ENCODE assay signal across 1 cellular context in the genomic region with DNA sequence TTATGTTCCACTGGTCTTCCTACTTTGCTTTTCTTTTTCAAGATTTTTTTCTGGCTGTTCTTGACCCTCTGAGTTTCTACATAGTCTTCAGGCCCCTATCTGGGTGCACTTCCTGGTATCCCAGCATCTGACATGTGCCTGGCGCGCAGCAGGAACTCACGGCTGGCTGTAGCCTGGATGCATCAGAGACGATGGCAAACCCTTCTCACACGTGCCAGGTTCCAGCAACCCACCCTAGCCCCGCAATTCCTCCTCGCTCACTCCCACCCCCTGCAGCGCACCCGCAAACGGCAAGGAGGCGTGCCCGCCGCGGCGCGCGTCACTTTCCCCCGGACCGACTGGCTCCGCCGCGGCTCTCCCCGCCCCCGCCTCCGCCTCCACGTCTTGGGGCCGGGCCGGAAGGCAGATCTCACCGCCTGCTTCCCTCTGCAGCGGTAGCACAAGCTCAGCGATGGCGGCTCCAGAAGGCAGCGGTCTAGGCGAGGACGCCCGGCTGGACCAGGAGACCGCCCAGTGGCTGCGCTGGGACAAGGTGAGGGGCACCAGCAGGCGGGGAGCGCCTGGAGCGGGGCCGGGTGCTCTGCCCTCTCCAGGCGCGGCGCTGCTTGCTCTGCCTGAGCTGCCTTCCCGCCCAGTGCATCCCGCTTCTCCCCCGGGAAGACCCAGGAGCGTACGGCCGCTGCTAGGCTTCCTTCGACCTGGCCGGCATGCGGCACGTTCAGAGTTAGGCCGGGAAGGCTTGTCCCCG.
A peak's percentile ranks its signal among the peaks of the same experiment; 100 is the strongest.
TF ChIP-seq lines count a peak whose summit lies in the region.

PGM2 (plus strand) TSS at position 405 of the 748 bp plus-strand sequence; CDS start at position 452, 47 bp downstream.

TF ChIP-seq in H1, 55 proteins besides CTCF, POLR2A, EP300 and RAD21:
- TF ChIP-seq KDM4A (IDR thresholded peaks at IDR 0.05; ENCODE audit: low read depth, low read length, severe bottlenecking) (peak; percentile 97), TEAD4 (IDR thresholded peaks at IDR 0.05; ENCODE audit: low read depth, low read length) (no peak), HDAC2 (IDR thresholded peaks at IDR 0.05; ENCODE audit: borderline replicate concordance in 1 of 2, low read depth in 2 of 2, low read length in 2 of 2) (peak in 1 of 2 experiments; percentile 72; a peak in 1 of 4 replicates), MAX (IDR thresholded peaks at IDR 0.05) (peak; percentile 92), TAF7 (optimal IDR thresholded peaks at IDR 0.05; ENCODE audit: borderline replicate concordance, low read depth, low read length) (peak; percentile 26), MAFK (IDR thresholded peaks at IDR 0.05; ENCODE audit: low read depth, low read length) (no peak), PHF8 (conservative IDR thresholded peaks at IDR 0.05; ENCODE audit: low read depth, low read length) (peak; percentile 65), SUZ12 (IDR thresholded peaks at IDR 0.05; ENCODE audit: low read length) (no peak), CHD2 (IDR thresholded peaks at IDR 0.05; ENCODE audit: low read length) (peak; percentile 48; the same call in 1 of the 2 replicates), SP4 (IDR thresholded peaks at IDR 0.05; ENCODE audit: low read length) (no peak), SP2 (IDR thresholded peaks at IDR 0.05; ENCODE audit: low read length) (no peak), CBX8 (IDR thresholded peaks at IDR 0.05; ENCODE audit: borderline replicate concordance, low read depth, low read length) (no peak), NANOG (IDR thresholded peaks at IDR 0.05; ENCODE audit: insufficient read depth, low read depth, low read length, poor library complexity, severe bottlenecking) (peak; percentile 39), HDAC6 (IDR thresholded peaks at IDR 0.05; ENCODE audit: low read depth, low read length) (no peak), GTF2F1 (IDR thresholded peaks at IDR 0.05; ENCODE audit: borderline replicate concordance, low read depth, low read length) (no peak), E2F6 (IDR thresholded peaks at IDR 0.05) (peak; percentile 89), GABPA (IDR thresholded peaks at IDR 0.05; ENCODE audit: borderline replicate concordance, insufficient read depth, low read length) (no peak), RNF2 (IDR thresholded peaks at IDR 0.05; ENCODE audit: borderline replicate concordance, low read depth, low read length, missing control alignments, poor library complexity, severe bottlenecking) (no peak), POLR2AphosphoS5 (IDR thresholded peaks at IDR 0.05; ENCODE audit: low read depth, low read length) (peak; percentile 85), RBBP5 (IDR thresholded peaks at IDR 0.05; ENCODE audit: borderline replicate concordance, low read depth, low read length) (peak; percentile 56; the same call in 1 of the 2 replicates), TBP (IDR thresholded peaks at IDR 0.05; ENCODE audit: low read depth, low read length) (peak; percentile 82), CREB1 (IDR thresholded peaks at IDR 0.05) (peak; percentile 80), SIX5 (IDR thresholded peaks at IDR 0.05; ENCODE audit: low read depth, low read length) (no peak), JUN (IDR thresholded peaks at IDR 0.05; ENCODE audit: low read depth, low read length) (no peak), SAP30 (IDR thresholded peaks at IDR 0.05; ENCODE audit: insufficient read depth, insufficient replicate concordance, low read length) (peak; percentile 42), POU5F1 (IDR thresholded peaks at IDR 0.05; ENCODE audit: low read depth, low read length) (no peak), SIN3A (conservative IDR thresholded peaks at IDR 0.05 in 1 of 2, IDR thresholded peaks at IDR 0.05 in 1 of 2; ENCODE audit: low read depth in 1 of 2, low read length in 2 of 2) (peak in 1 of 2 experiments; percentile 25; a peak in 2 of 4 replicates), CEBPB (IDR thresholded peaks at IDR 0.05; ENCODE audit: low read depth, low read length) (no peak), EZH2 (IDR thresholded peaks at IDR 0.05; ENCODE audit: low read depth, low read length, severe bottlenecking) (no peak), CHD1 (IDR thresholded peaks at IDR 0.05; ENCODE audit: low read depth, low read length) (no peak; the same call in 1 of the 2 replicates), BRCA1 (IDR thresholded peaks at IDR 0.05; ENCODE audit: low read depth, low read length) (no peak), CBX5 (IDR thresholded peaks at IDR 0.05; ENCODE audit: low read depth, low read length) (no peak), BACH1 (IDR thresholded peaks at IDR 0.05; ENCODE audit: low read length) (no peak), JUND (IDR thresholded peaks at IDR 0.05; ENCODE audit: low read length) (no peak), CTBP2 (IDR thresholded peaks at IDR 0.05; ENCODE audit: borderline replicate concordance, insufficient read depth, insufficient read length, low read length) (peak; percentile 39), KDM1A (IDR thresholded peaks at IDR 0.05; ENCODE audit: borderline replicate concordance, low read length) (no peak), FOSL1 (IDR thresholded peaks at IDR 0.05; ENCODE audit: insufficient read depth, low read depth, low read length) (no peak), ASH2L (IDR thresholded peaks at IDR 0.05; ENCODE audit: low read length) (peak; percentile 92), TAF1 (IDR thresholded peaks at IDR 0.05; ENCODE audit: low read depth, low read length) (peak; percentile 82), SP1 (IDR thresholded peaks at IDR 0.05; ENCODE audit: low read depth, low read length) (no peak), ZNF274 (IDR thresholded peaks at IDR 0.05; ENCODE audit: borderline replicate concordance, extremely low read depth, low read length) (no peak), EGR1 (IDR thresholded peaks at IDR 0.05; ENCODE audit: borderline replicate concordance, low read depth, low read length) (peak; percentile 93), YY1 (IDR thresholded peaks at IDR 0.05; ENCODE audit: low read depth, low read length) (peak; percentile 71)
- TF ChIP-seq, protein P1, sequence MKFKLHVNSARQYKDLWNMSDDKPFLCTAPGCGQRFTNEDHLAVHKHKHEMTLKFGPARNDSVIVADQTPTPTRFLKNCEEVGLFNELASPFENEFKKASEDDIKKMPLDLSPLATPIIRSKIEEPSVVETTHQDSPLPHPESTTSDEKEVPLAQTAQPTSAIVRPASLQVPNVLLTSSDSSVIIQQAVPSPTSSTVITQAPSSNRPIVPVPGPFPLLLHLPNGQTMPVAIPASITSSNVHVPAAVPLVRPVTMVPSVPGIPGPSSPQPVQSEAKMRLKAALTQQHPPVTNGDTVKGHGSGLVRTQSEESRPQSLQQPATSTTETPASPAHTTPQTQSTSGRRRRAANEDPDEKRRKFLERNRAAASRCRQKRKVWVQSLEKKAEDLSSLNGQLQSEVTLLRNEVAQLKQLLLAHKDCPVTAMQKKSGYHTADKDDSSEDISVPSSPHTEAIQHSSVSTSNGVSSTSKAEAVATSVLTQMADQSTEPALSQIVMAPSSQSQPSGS (IDR thresholded peaks at IDR 0.05; ENCODE audit: low read length), result no peak
- TF ChIP-seq, protein P2, sequence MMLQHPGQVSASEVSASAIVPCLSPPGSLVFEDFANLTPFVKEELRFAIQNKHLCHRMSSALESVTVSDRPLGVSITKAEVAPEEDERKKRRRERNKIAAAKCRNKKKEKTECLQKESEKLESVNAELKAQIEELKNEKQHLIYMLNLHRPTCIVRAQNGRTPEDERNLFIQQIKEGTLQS (IDR thresholded peaks at IDR 0.05; ENCODE audit: insufficient read depth, low read depth, low read length), result no peak
- TF ChIP-seq, protein P3, sequence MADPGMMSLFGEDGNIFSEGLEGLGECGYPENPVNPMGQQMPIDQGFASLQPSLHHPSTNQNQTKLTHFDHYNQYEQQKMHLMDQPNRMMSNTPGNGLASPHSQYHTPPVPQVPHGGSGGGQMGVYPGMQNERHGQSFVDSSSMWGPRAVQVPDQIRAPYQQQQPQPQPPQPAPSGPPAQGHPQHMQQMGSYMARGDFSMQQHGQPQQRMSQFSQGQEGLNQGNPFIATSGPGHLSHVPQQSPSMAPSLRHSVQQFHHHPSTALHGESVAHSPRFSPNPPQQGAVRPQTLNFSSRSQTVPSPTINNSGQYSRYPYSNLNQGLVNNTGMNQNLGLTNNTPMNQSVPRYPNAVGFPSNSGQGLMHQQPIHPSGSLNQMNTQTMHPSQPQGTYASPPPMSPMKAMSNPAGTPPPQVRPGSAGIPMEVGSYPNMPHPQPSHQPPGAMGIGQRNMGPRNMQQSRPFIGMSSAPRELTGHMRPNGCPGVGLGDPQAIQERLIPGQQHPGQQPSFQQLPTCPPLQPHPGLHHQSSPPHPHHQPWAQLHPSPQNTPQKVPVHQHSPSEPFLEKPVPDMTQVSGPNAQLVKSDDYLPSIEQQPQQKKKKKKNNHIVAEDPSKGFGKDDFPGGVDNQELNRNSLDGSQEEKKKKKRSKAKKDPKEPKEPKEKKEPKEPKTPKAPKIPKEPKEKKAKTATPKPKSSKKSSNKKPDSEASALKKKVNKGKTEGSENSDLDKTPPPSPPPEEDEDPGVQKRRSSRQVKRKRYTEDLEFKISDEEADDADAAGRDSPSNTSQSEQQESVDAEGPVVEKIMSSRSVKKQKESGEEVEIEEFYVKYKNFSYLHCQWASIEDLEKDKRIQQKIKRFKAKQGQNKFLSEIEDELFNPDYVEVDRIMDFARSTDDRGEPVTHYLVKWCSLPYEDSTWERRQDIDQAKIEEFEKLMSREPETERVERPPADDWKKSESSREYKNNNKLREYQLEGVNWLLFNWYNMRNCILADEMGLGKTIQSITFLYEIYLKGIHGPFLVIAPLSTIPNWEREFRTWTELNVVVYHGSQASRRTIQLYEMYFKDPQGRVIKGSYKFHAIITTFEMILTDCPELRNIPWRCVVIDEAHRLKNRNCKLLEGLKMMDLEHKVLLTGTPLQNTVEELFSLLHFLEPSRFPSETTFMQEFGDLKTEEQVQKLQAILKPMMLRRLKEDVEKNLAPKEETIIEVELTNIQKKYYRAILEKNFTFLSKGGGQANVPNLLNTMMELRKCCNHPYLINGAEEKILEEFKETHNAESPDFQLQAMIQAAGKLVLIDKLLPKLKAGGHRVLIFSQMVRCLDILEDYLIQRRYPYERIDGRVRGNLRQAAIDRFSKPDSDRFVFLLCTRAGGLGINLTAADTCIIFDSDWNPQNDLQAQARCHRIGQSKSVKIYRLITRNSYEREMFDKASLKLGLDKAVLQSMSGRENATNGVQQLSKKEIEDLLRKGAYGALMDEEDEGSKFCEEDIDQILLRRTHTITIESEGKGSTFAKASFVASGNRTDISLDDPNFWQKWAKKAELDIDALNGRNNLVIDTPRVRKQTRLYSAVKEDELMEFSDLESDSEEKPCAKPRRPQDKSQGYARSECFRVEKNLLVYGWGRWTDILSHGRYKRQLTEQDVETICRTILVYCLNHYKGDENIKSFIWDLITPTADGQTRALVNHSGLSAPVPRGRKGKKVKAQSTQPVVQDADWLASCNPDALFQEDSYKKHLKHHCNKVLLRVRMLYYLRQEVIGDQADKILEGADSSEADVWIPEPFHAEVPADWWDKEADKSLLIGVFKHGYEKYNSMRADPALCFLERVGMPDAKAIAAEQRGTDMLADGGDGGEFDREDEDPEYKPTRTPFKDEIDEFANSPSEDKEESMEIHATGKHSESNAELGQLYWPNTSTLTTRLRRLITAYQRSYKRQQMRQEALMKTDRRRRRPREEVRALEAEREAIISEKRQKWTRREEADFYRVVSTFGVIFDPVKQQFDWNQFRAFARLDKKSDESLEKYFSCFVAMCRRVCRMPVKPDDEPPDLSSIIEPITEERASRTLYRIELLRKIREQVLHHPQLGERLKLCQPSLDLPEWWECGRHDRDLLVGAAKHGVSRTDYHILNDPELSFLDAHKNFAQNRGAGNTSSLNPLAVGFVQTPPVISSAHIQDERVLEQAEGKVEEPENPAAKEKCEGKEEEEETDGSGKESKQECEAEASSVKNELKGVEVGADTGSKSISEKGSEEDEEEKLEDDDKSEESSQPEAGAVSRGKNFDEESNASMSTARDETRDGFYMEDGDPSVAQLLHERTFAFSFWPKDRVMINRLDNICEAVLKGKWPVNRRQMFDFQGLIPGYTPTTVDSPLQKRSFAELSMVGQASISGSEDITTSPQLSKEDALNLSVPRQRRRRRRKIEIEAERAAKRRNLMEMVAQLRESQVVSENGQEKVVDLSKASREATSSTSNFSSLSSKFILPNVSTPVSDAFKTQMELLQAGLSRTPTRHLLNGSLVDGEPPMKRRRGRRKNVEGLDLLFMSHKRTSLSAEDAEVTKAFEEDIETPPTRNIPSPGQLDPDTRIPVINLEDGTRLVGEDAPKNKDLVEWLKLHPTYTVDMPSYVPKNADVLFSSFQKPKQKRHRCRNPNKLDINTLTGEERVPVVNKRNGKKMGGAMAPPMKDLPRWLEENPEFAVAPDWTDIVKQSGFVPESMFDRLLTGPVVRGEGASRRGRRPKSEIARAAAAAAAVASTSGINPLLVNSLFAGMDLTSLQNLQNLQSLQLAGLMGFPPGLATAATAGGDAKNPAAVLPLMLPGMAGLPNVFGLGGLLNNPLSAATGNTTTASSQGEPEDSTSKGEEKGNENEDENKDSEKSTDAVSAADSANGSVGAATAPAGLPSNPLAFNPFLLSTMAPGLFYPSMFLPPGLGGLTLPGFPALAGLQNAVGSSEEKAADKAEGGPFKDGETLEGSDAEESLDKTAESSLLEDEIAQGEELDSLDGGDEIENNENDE (IDR thresholded peaks at IDR 0.05; ENCODE audit: insufficient replicate concordance, low read length), result no peak
